In the genomic region with DNA sequence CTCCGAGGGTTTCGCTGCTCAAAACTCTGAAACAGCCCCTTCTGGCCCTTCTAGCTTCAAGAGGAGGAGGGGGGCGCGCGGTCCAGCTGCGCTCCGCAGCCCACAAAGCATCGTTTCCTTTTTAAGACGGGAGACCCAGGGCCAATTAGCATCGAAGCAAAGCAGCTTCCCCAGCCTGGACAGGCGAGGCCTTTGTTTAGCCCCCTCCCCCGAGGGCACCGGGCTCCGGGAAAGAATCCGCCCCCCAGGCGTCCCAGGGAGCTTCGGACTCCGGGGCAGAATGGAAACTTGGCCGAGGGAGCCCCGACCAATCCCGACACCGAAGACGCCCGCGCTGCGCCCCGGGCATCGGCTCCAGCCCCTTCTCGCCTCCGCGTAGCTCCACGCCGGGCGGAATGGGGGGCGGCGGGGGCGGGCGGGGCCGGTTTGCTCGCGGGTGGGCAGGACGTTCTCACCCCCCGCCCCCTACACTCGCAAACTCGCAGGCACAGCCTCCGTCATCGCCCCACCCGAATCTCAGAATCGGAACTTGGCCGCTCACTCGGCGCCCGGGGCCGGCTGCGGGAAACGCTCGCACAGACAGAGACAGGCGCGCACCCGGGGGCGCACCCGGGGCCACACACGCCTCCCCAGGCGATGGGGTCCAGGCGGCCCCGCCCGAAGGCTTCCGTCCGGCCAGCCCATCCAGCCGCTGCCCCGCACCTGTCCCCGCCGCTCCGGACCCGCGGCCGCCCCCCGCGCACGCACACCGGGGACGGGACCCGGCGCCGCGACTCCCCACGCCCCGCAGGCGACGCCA, we compare ENCODE assay signal across 8 cellular contexts. TPM values are rescaled to one million over a fixed set of nuclear protein-coding genes. Genes with fewer than 3 reads are reported as not detected.
A peak's percentile ranks its signal among the peaks of the same experiment; 100 is the strongest.
DNase-seq lines count a peak whose midpoint lies in the region; ATAC-seq, FAIRE-seq and TF ChIP-seq lines count a peak whose summit lies in the region.
"Had no signal": no experiment of that assay in that cellular context is flagged by ENCODE, and none has a peak within 500 bp of the region (broad histone marks: within the 10 kb centered on the region; RNA-seq: fewer than 3 reads in every experiment).

No MANE protein-coding gene starts in this region.

- no peak overlapping the region for H3K27ac ChIP-seq in neural progenitor cell
- H3K27ac ChIP-seq in gastroesophageal sphincter = no peak overlapping the region

- CTCF ChIA-PET in activated CD4-positive, alpha-beta memory T cell treated with anti-CD3 and anti-CD28 coated beads for 36 hours (lab: Charles Lee) = interaction anchor here (1.0 to 2.3 kb wide), 2 partner anchors 12 to 30 kb away, joined by 3 to 6 read pairs; no protein-coding TSS in a partner anchor

- TF ChIP-seq EP300 in gastroesophageal sphincter (IDR thresholded peaks at IDR 0.05) = no peak

- peak overlapping the region; percentile 91 for H3K4me2 ChIP-seq in neural progenitor cell

- H3K4me1 ChIP-seq in neural progenitor cell = peaks cover 26% of the 10 kb centered on the region
- H3K4me1 ChIP-seq in gastroesophageal sphincter = peaks cover 0 to 20% (median 17%) of the 10 kb centered on the region in 3 donors

- whole genome bisulfite sequencing in gastroesophageal sphincter (ENCODE audit: low coverage in 1 of 2), 2 donors = no CpG with 5 or more reads among the region's 90 CpGs

- no peak for TF ChIP-seq POLR2A in gastroesophageal sphincter (IDR thresholded peaks at IDR 0.05)

- H3K27me3 Mint-ChIP-seq in neural progenitor cell (ENCODE audit: insufficient read depth, low read depth) = peaks cover 17% of the 10 kb centered on the region
- peaks cover 47% of the 10 kb centered on the region for H3K27me3 Mint-ChIP-seq in activated CD4-positive, alpha-beta memory T cell treated with anti-CD3 and anti-CD28 coated beads for 36 hours

- H3K36me3 Mint-ChIP-seq in neural progenitor cell = peaks cover 6% of the 10 kb centered on the region
- no peaks in the 10 kb centered on the region for H3K36me3 Mint-ChIP-seq in activated CD4-positive, alpha-beta memory T cell treated with anti-CD3 and anti-CD28 coated beads for 36 hours

- POLR2A ChIA-PET in activated CD4-positive, alpha-beta memory T cell treated with anti-CD3 and anti-CD28 coated beads for 36 hours (lab: Charles Lee) = no interaction called here

- intact Hi-C loops in activated CD4-positive, alpha-beta memory T cell treated with anti-CD3 and anti-CD28 coated beads for 36 hours (cut with micrococcal nuclease) = no loop called here

- no peak for ATAC-seq in gastroesophageal sphincter

- no peak overlapping the region for H3K27ac Mint-ChIP-seq in neural progenitor cell
- no peak overlapping the region for H3K27ac Mint-ChIP-seq in activated CD4-positive, alpha-beta memory T cell treated with anti-CD3 and anti-CD28 coated beads for 36 hours
- H3K27ac Mint-ChIP-seq: activated T-helper 1 cell treated with anti-CD3 and anti-CD28 coated beads, Interleukin-12 subunit alpha, Interleukin-12 subunit beta, Interleukin-2, Interleukin-4 antibody, amounts not matched to agents 30 ng/mL and 10 ng/mL and 1 ng/mL, durations not matched to agents 14 hours and 24 hours and 36 hours had no signal

- no peaks in the 10 kb centered on the region for H3K36me3 ChIP-seq in bronchial epithelial cell (ENCODE audit: control insufficient read depth, insufficient read depth, low read length)
- no peaks in the 10 kb centered on the region for H3K36me3 ChIP-seq in neural progenitor cell
- H3K36me3 ChIP-seq in gastroesophageal sphincter = no peaks in the 10 kb centered on the region

- H3K4me3 ChIP-seq in bronchial epithelial cell (ENCODE audit: low read depth, low read length) = peak overlapping the region; percentile 2
- peak overlapping the region; percentile 76 for H3K4me3 ChIP-seq in neural progenitor cell
- peak overlapping the region in 1 of 2 donors; percentile 49 for H3K4me3 ChIP-seq in gastroesophageal sphincter

- no peaks in the 10 kb centered on the region for H3K79me2 ChIP-seq in neural progenitor cell (ENCODE audit: low read depth)

- H3K4me1 Mint-ChIP-seq in neural progenitor cell = peaks cover 54% of the 10 kb centered on the region
- peaks cover 3% of the 10 kb centered on the region for H3K4me1 Mint-ChIP-seq in activated CD4-positive, alpha-beta memory T cell treated with anti-CD3 and anti-CD28 coated beads for 36 hours (ENCODE audit: low read depth)

- H3K9me3 ChIP-seq in neural progenitor cell (ENCODE audit: low read depth) (no peaks in the 10 kb centered on the region), gastroesophageal sphincter (no peaks in the 10 kb centered on the region)

- peaks cover 43% of the 10 kb centered on the region for H3F3A ChIP-seq in neural progenitor cell (ENCODE audit: low read depth)

- H3K27me3 ChIP-seq in bronchial epithelial cell (ENCODE audit: control insufficient read depth, insufficient read depth, low read length) = peaks cover 18% of the 10 kb centered on the region
- H3K27me3 ChIP-seq in neural progenitor cell = peaks cover 26% of the 10 kb centered on the region
- H3K27me3 ChIP-seq in gastroesophageal sphincter = peaks cover 85% of the 10 kb centered on the region

- DNase-seq in ELF-1 (ENCODE audit: low read depth, low spot score) = peak; percentile 92
- no peak for DNase-seq in bronchial epithelial cell (ENCODE audit: low read depth)
- DNase-seq in neural progenitor cell (ENCODE audit: low spot score) = peak; percentile 91
- DNase-seq in RCC 7860 (ENCODE audit: low spot score) = no peak
- DNase-seq in activated CD4-positive, alpha-beta memory T cell treated with anti-CD3 and anti-CD28 coated beads for 36 hours = no peak

- FAIRE-seq in bronchial epithelial cell (lab: Jason Lieb, UNC) (no peak), RCC 7860 (lab: Jason Lieb, UNC) (no peak)

- H3K4me3 Mint-ChIP-seq in neural progenitor cell = peak overlapping the region; percentile 84
- H3K4me3 Mint-ChIP-seq in activated CD4-positive, alpha-beta memory T cell treated with anti-CD3 and anti-CD28 coated beads for 36 hours = no peak overlapping the region
- H3K4me3 Mint-ChIP-seq: activated T-helper 1 cell treated with anti-CD3 and anti-CD28 coated beads, Interleukin-12 subunit alpha, Interleukin-12 subunit beta, Interleukin-2, Interleukin-4 antibody, amounts not matched to agents 30 ng/mL and 10 ng/mL and 1 ng/mL, durations not matched to agents 14 hours and 24 hours and 36 hours had no signal

- H4K20me1 ChIP-seq in neural progenitor cell (ENCODE audit: low read depth) = peaks cover 15% of the 10 kb centered on the region

- H3K9ac ChIP-seq in neural progenitor cell = no peak overlapping the region

- peak overlapping the region; percentile 69 for H2AFZ ChIP-seq in neural progenitor cell (replicated peaks)

- no peak for TF ChIP-seq CTCF in bronchial epithelial cell (IDR thresholded peaks at IDR 0.05; ENCODE audit: insufficient read depth, low read length, severe bottlenecking)
- TF ChIP-seq CTCF in neural progenitor cell (IDR thresholded peaks at IDR 0.05) = no peak
- no peak for TF ChIP-seq CTCF in gastroesophageal sphincter (IDR thresholded peaks at IDR 0.05)

- peaks cover 4% of the 10 kb centered on the region for H3K9me3 Mint-ChIP-seq in neural progenitor cell
- H3K9me3 Mint-ChIP-seq in activated CD4-positive, alpha-beta memory T cell treated with anti-CD3 and anti-CD28 coated beads for 36 hours = no peaks in the 10 kb centered on the region
- H3K9me3 Mint-ChIP-seq: activated T-helper 1 cell treated with anti-CD3 and anti-CD28 coated beads, Interleukin-12 subunit alpha, Interleukin-12 subunit beta, Interleukin-2, Interleukin-4 antibody, amounts not matched to agents 30 ng/mL and 10 ng/mL and 1 ng/mL, durations not matched to agents 14 hours and 24 hours and 36 hours had no signal

RNA-seq across cellular contexts. Expression of gene NKAIN4, which starts 0.6 kb away (rescaled TPM):
- total RNA-seq in bronchial epithelial cell (0.13 and 1.1 TPM in 2 replicates), neural progenitor cell (ENCODE audit: low replicate concordance) (9.7 and 28.4 TPM in 2 replicates), gastroesophageal sphincter (1 to 10 TPM in 1 of 4 donors, not detected in 3; 2.3 TPM)
- not detected for total RNA-seq in activated CD4-positive, alpha-beta memory T cell treated with anti-CD3 and anti-CD28 coated beads for 36 hours
- total RNA-seq: activated T-helper 1 cell treated with anti-CD3 and anti-CD28 coated beads, Interleukin-12 subunit alpha, Interleukin-12 subunit beta, Interleukin-2, Interleukin-4 antibody, amounts not matched to agents 30 ng/mL and 10 ng/mL and 1 ng/mL, durations not matched to agents 14 hours and 24 hours and 36 hours had no signal

RNA-seq across cellular contexts. Expression of gene BIRC7, which starts 17.9 kb away (rescaled TPM):
- total RNA-seq in bronchial epithelial cell = not detected in 2 replicates
- not detected in 2 replicates for total RNA-seq in neural progenitor cell (ENCODE audit: low replicate concordance)
- total RNA-seq in activated CD4-positive, alpha-beta memory T cell treated with anti-CD3 and anti-CD28 coated beads for 36 hours = not detected
- total RNA-seq in gastroesophageal sphincter = not detected
- total RNA-seq: activated T-helper 1 cell treated with anti-CD3 and anti-CD28 coated beads, Interleukin-12 subunit alpha, Interleukin-12 subunit beta, Interleukin-2, Interleukin-4 antibody, amounts not matched to agents 30 ng/mL and 10 ng/mL and 1 ng/mL, durations not matched to agents 14 hours and 24 hours and 36 hours had no signal

RNA-seq across cellular contexts. Expression of gene ARFGAP1, which starts 19.0 kb away (rescaled TPM):
- 48.8 and 49.2 TPM in 2 replicates for total RNA-seq in bronchial epithelial cell
- total RNA-seq in neural progenitor cell (ENCODE audit: low replicate concordance) = 43.7 and 103 TPM in 2 replicates
- 10 to 100 TPM; 68.4 to 72.4 TPM for total RNA-seq in activated CD4-positive, alpha-beta memory T cell treated with anti-CD3 and anti-CD28 coated beads for 36 hours
- 10 to 100 TPM; 35.0 to 50.1 (median 45.2) TPM for total RNA-seq in gastroesophageal sphincter

RNA-seq across cellular contexts. Expression of gene YTHDF1, which starts 37.7 kb away (rescaled TPM):
- total RNA-seq in bronchial epithelial cell (24.6 and 27.1 TPM in 2 replicates), neural progenitor cell (ENCODE audit: low replicate concordance) (26.8 and 28.1 TPM in 2 replicates), gastroesophageal sphincter (10 to 100 TPM; 20.2 to 35.8 (median 34.2) TPM)
- 10 to 100 TPM; 32.8 to 32.9 TPM for total RNA-seq in activated CD4-positive, alpha-beta memory T cell treated with anti-CD3 and anti-CD28 coated beads for 36 hours

RNA-seq across cellular contexts. Expression of gene COL20A1, which starts 39.3 kb away (rescaled TPM):
- total RNA-seq in bronchial epithelial cell = not detected in 2 replicates
- total RNA-seq in neural progenitor cell (ENCODE audit: low replicate concordance) = 0.28 and 0.37 TPM in 2 replicates
- total RNA-seq in activated CD4-positive, alpha-beta memory T cell treated with anti-CD3 and anti-CD28 coated beads for 36 hours = not detected
- not detected for total RNA-seq in gastroesophageal sphincter
- total RNA-seq: activated T-helper 1 cell treated with anti-CD3 and anti-CD28 coated beads, Interleukin-12 subunit alpha, Interleukin-12 subunit beta, Interleukin-2, Interleukin-4 antibody, amounts not matched to agents 30 ng/mL and 10 ng/mL and 1 ng/mL, durations not matched to agents 14 hours and 24 hours and 36 hours; G401 had no signal

Comparison
In these comparisons a context has a peak if more than half of its experiments do, and no peak if none do; other contexts are left out.
1. DNase-seq: peak in ELF-1 (single experiment) and neural progenitor cell (single experiment); none in bronchial epithelial cell (single experiment), RCC 7860 (single experiment) and activated CD4-positive, alpha-beta memory T cell treated with anti-CD3 and anti-CD28 coated beads for 36 hours (single experiment).